In the genomic region with DNA sequence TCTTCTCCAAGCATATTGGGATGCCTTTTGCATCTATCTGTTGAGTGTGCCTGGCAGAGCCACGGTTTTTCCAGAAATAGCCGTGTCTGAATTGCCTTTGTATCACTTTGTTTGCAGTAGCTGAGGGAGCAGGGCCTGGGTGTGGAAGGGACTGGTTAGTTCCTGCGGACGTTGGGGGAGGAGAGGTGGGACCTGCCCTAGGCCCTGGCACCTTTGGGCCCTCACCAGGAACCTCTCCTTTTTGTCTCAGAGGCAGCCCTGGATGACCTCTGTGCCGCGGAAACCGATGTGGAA, we compare ENCODE assay signal across 9 cellular contexts. TPM values are rescaled to one million over a fixed set of nuclear protein-coding genes. Genes with fewer than 3 reads are reported as not detected.
DNase-seq lines count a peak whose midpoint lies in the region; ATAC-seq and TF ChIP-seq lines count a peak whose summit lies in the region.
"Had no signal": no experiment of that assay in that cellular context is flagged by ENCODE, and none has a peak within 500 bp of the region (broad histone marks: within the 10 kb centered on the region; RNA-seq: fewer than 3 reads in every experiment).

No MANE protein-coding gene starts in this region.

- TF ChIP-seq POLR2A in adrenal gland (IDR thresholded peaks at IDR 0.05), result no peak

- H3K9me3 ChIP-seq in adrenal gland (replicated peaks in 1 of 3), result no peaks in the 10 kb centered on the region
- H3K9me3 ChIP-seq in lower lobe of right lung, result no peaks in the 10 kb centered on the region
- H3K9me3 ChIP-seq in thymus (ENCODE audit: control insufficient read depth), result no peaks in the 10 kb centered on the region
- H3K9me3 ChIP-seq: BE2C had no signal

- DNase-seq in activated CD8-positive, alpha-beta memory T cell treated with anti-CD3 and anti-CD28 coated beads for 24 hours, result peak; percentile 63
- no peak for DNase-seq in activated CD8-positive, alpha-beta memory T cell treated with anti-CD3 and anti-CD28 coated beads, Interleukin-2, amount 50 U/mL, for 48 hours
- DNase-seq in adrenal gland (no peak), lower lobe of right lung (no peak), NCI-H1105 treated with DMSO at 0.1 percent for 48 hours (lab: John Stamatoyannopoulos, UW) (no peak)

- H3K27me3 ChIP-seq in adrenal gland, result no peaks in the 10 kb centered on the region
- H3K27me3 ChIP-seq in lower lobe of right lung (ENCODE audit: low read depth), result no peaks in the 10 kb centered on the region
- no peaks in the 10 kb centered on the region for H3K27me3 ChIP-seq in thymus (ENCODE audit: control insufficient read depth, insufficient read depth)
- H3K27me3 ChIP-seq: BE2C had no signal

- TF ChIP-seq CTCF in adrenal gland (IDR thresholded peaks at IDR 0.05) (no peak), lower lobe of right lung (IDR thresholded peaks at IDR 0.05) (no peak)

- H3K4me3 ChIP-seq in adrenal gland, result no peak overlapping the region
- peak overlapping the region; percentile 62 for H3K4me3 ChIP-seq in lower lobe of right lung
- H3K4me3 ChIP-seq in thymus (ENCODE audit: low read length), result no peak overlapping the region

- WGBS in adrenal gland, 4 donors, result 7 to 25% (median 12%) methylated on average over 7 of the region's 7 CpGs
- 88% methylated on average over 7 of the region's 7 CpGs for WGBS in thymus

- peak overlapping the region in 4 of 5 donors; percentile 98 to 100 (median 100) for H3K27ac ChIP-seq in adrenal gland
- peak overlapping the region; percentile 100 for H3K27ac ChIP-seq in lower lobe of right lung
- peak overlapping the region; percentile 44 for H3K27ac ChIP-seq in thymus (ENCODE audit: low read depth)

- peaks cover 27 to 48% of the 10 kb centered on the region in 2 donors for H3K4me1 ChIP-seq in adrenal gland (replicated peaks in 1 of 2)
- peaks cover 55% of the 10 kb centered on the region for H3K4me1 ChIP-seq in lower lobe of right lung
- peaks cover 14% of the 10 kb centered on the region for H3K4me1 ChIP-seq in thymus (ENCODE audit: control insufficient read depth, insufficient read depth, low read length)

- no peak for ATAC-seq in lower lobe of right lung
- no peak for ATAC-seq in GM18868 (IDR thresholded peaks at IDR 0.05; ENCODE audit: unreplicated experiment)
- no peak for ATAC-seq in HG03139 (IDR thresholded peaks at IDR 0.05; ENCODE audit: unreplicated experiment)

- peaks cover 0 to 50% of the 10 kb centered on the region in 2 donors for H3K36me3 ChIP-seq in adrenal gland (replicated peaks in 1 of 2)
- peaks cover 50% of the 10 kb centered on the region for H3K36me3 ChIP-seq in lower lobe of right lung
- H3K36me3 ChIP-seq in thymus (ENCODE audit: control insufficient read depth, insufficient read depth), result peaks cover 46% of the 10 kb centered on the region

- intact Hi-C loops in adrenal gland (cut with DNase I) (loop anchor here (2.0 to 5.0 kb wide), 2 partner anchors 37 to 84 kb away; a partner anchor contains a TSS), lower lobe of right lung (cut with DNase I) (loop anchor here (10.0 kb wide), 1 partner anchor 90 kb away; a partner anchor contains a TSS)

RNA-seq across cellular contexts. Expression of a gene that starts 18.6 kb away (rescaled TPM):
- total RNA-seq in adrenal gland, result 10 to 100 TPM in 1 of 8 donors, 1 to 10 TPM in 7; 5.1 to 15.9 (median 6.7) TPM
- 1 to 10 TPM; 6.7 to 9.1 (median 8.4) TPM for polyA plus RNA-seq in adrenal gland
- total RNA-seq in lower lobe of right lung, result 5.9 TPM
- 8.4 TPM for polyA plus RNA-seq in thymus

RNA-seq across cellular contexts. Expression of a gene that starts 25.1 kb away (rescaled TPM):
- total RNA-seq in adrenal gland (100 to 1,000 TPM; 177 to 322 (median 224) TPM), lower lobe of right lung (153 TPM)
- polyA plus RNA-seq in adrenal gland (100 to 1,000 TPM; 489 to 891 (median 742) TPM), thymus (735 TPM)

RNA-seq across cellular contexts. Expression of a gene that starts 25.3 kb away (rescaled TPM):
- total RNA-seq in adrenal gland, result 10 to 100 TPM; 14.3 to 28.7 (median 19.5) TPM
- polyA plus RNA-seq in adrenal gland, result 10 to 100 TPM in 1 of 3 donors, 1 to 10 TPM in 2; 7.3 to 20.8 (median 8.0) TPM
- 8.6 TPM for total RNA-seq in lower lobe of right lung
- 14.1 TPM for polyA plus RNA-seq in thymus

RNA-seq across cellular contexts. Expression of a gene that starts 35.3 kb away (rescaled TPM):
- total RNA-seq in adrenal gland (10 to 100 TPM in 6 of 8 donors, 1 to 10 TPM in 2; 5.9 to 23.5 (median 13.7) TPM), lower lobe of right lung (94.3 TPM)
- polyA plus RNA-seq in adrenal gland (100 to 1,000 TPM in 1 of 3 donors, 10 to 100 TPM in 1, 1 to 10 TPM in 1; 6.1 to 115 (median 45.6) TPM), thymus (112 TPM)

RNA-seq across cellular contexts. Expression of a gene that starts 38.8 kb away (rescaled TPM):
- 100 to 1,000 TPM; 110 to 167 (median 133) TPM for total RNA-seq in adrenal gland
- 10 to 100 TPM; 77.2 to 89.4 (median 85.6) TPM for polyA plus RNA-seq in adrenal gland
- total RNA-seq in lower lobe of right lung, result 187 TPM
- polyA plus RNA-seq in thymus, result 104 TPM

Comparison
In these comparisons a context has a peak if more than half of its experiments do, and no peak if none do; other contexts are left out.
1. H3K27ac ChIP-seq: peak in every context shown above with its lines; median percentile 100 in lower lobe of right lung; 100 in adrenal gland; 44 in thymus.